21 cellular contexts compared by ENCODE assay signal in genomic region chr4:48718818-48719465, GRCh38.
"Had no signal": no experiment of that assay in that cellular context is flagged by ENCODE, and none has a peak within 500 bp of the region (broad histone marks: within the 10 kb centered on the region; RNA-seq: fewer than 3 reads in every experiment).

No MANE protein-coding gene starts in this region.

- H3K36me3 ChIP-seq: esophagus muscularis mucosa, gastrocnemius medialis, heart right ventricle, left ventricle myocardium inferior, lower lobe of right lung, ovary, tibial artery, upper lobe of left lung, uterus had no signal

- ATAC-seq: gastrocnemius medialis; heart right ventricle; lower lobe of right lung; naive thymus-derived CD4-positive, alpha-beta T cell; right cardiac atrium; stimulated activated effector memory CD8-positive, alpha-beta T cell treated with anti-CD3 and anti-CD28 coated beads, Interleukin-12 subunit alpha, Interleukin-12 subunit beta, amount 100 ng/mL, for 72 hours had no signal

- H3K27ac Mint-ChIP-seq: memory B cell; stimulated activated effector memory CD8-positive, alpha-beta T cell treated with anti-CD3 and anti-CD28 coated beads, Interleukin-12 subunit alpha, Interleukin-12 subunit beta, amount 100 ng/mL, for 72 hours; stimulated activated naive CD8-positive, alpha-beta T cell treated with anti-CD3 and anti-CD28 coated beads, Interleukin-15, Interleukin-2, amounts not matched to agents 100 ng/mL and 50 ng/mL, for 24 hours had no signal

- H3K4me1 ChIP-seq: uterus had no signal

- H3K27ac ChIP-seq: epithelial cell of prostate, esophagus muscularis mucosa, gastrocnemius medialis, heart right ventricle, left ventricle myocardium inferior, lower lobe of right lung, ovary, tibial artery, upper lobe of left lung, uterus had no signal

- H3K27me3 ChIP-seq: esophagus muscularis mucosa, gastrocnemius medialis, heart right ventricle, ovary, tibial artery, upper lobe of left lung, uterus had no signal

- H3K36me3 Mint-ChIP-seq: stimulated activated effector memory CD8-positive, alpha-beta T cell treated with anti-CD3 and anti-CD28 coated beads, Interleukin-12 subunit alpha, Interleukin-12 subunit beta, amount 100 ng/mL, for 72 hours had no signal

- DNase-seq: effector memory CD4-positive, alpha-beta T cell; gastrocnemius medialis; heart right ventricle; hypothalamus; islet precursor cell; left ventricle myocardium inferior; lower lobe of right lung; naive thymus-derived CD4-positive, alpha-beta T cell; ovary; right cardiac atrium; stimulated activated CD4-positive, alpha-beta T cell treated with anti-CD3 and anti-CD28 coated beads, Interleukin-4, amount 100 ng/mL, for 1 hour; stimulated activated CD8-positive, alpha-beta memory T cell treated with anti-CD3 and anti-CD28 coated beads, Interleukin-4, amount 100 ng/mL, for 48 hours; tibial artery; upper lobe of left lung; uterus had no signal

- H3K9me3 ChIP-seq: esophagus muscularis mucosa, gastrocnemius medialis, lower lobe of right lung, ovary, tibial artery, upper lobe of left lung, uterus had no signal

- FAIRE-seq: endometrium had no signal

- H3K4me3 ChIP-seq: esophagus muscularis mucosa, gastrocnemius medialis, heart right ventricle, left ventricle myocardium inferior, lower lobe of right lung, ovary, tibial artery, upper lobe of left lung, uterus had no signal

- H3K27me3 Mint-ChIP-seq: memory B cell; naive thymus-derived CD4-positive, alpha-beta T cell; stimulated activated naive CD8-positive, alpha-beta T cell treated with anti-CD3 and anti-CD28 coated beads, Interleukin-15, Interleukin-2, amounts not matched to agents 100 ng/mL and 50 ng/mL, for 24 hours had no signal

- H3K4me3 Mint-ChIP-seq: memory B cell; naive thymus-derived CD4-positive, alpha-beta T cell; stimulated activated effector memory CD8-positive, alpha-beta T cell treated with anti-CD3 and anti-CD28 coated beads, Interleukin-12 subunit alpha, Interleukin-12 subunit beta, amount 100 ng/mL, for 72 hours; stimulated activated naive CD8-positive, alpha-beta T cell treated with anti-CD3 and anti-CD28 coated beads, Interleukin-15, Interleukin-2, amounts not matched to agents 100 ng/mL and 50 ng/mL, for 24 hours had no signal

- H3K9me3 Mint-ChIP-seq: stimulated activated effector memory CD8-positive, alpha-beta T cell treated with anti-CD3 and anti-CD28 coated beads, Interleukin-12 subunit alpha, Interleukin-12 subunit beta, amount 100 ng/mL, for 72 hours had no signal
